Comparison of ENCODE assay signal across 9 cellular contexts in genomic region chr9:79574166-79574565, GRCh38. TPM values are rescaled to one million over a fixed set of nuclear protein-coding genes. Genes with fewer than 3 reads are reported as not detected.
DNase-seq lines count a peak whose midpoint lies in the region; ATAC-seq, FAIRE-seq and TF ChIP-seq lines count a peak whose summit lies in the region.
"Had no signal": no experiment of that assay in that cellular context is flagged by ENCODE, and none has a peak within 500 bp of the region (broad histone marks: within the 10 kb centered on the region; RNA-seq: fewer than 3 reads in every experiment).

No MANE protein-coding gene starts in this region.

- H3K36me3 ChIP-seq in HUES48 (ENCODE audit: control insufficient read depth, insufficient read depth, low read length), result peaks cover 20% of the 10 kb centered on the region
- H3K36me3 ChIP-seq in colonic mucosa, result no peaks in the 10 kb centered on the region

- no peak for TF ChIP-seq CTCF in A549 (IDR thresholded peaks at IDR 0.05)
- no peak for TF ChIP-seq CTCF in colonic mucosa (IDR thresholded peaks at IDR 0.05)

- peak overlapping the region; percentile 94 for H3K4me3 ChIP-seq in A549
- peak overlapping the region; percentile 88 for H3K4me3 ChIP-seq in HUES48 (ENCODE audit: low read depth, low read length)
- H3K4me3 ChIP-seq in colonic mucosa, result peak overlapping the region; percentile 93

- CTCF ChIA-PET in A549 (lab: Yijun Ruan, JAX), result interaction anchor here (0.7 to 1.3 kb wide), 2 partner anchors 10 to 444 kb away, joined by 3 read pairs; no protein-coding TSS in a partner anchor

- H3K27ac ChIP-seq in A549 (peak overlapping the region in 1 of 2 experiments; percentile 92; a peak in 3 of 6 replicates), HUES48 (ENCODE audit: low read depth, low read length) (no peak overlapping the region), colonic mucosa (no peak overlapping the region)

- H3K4me2 ChIP-seq in A549, result peak overlapping the region; percentile 82

- DNase-seq in A549 (ENCODE audit: low read depth in 1 of 2, low spot score in 1 of 2) (no peak), colonic mucosa (no peak), myocyte (ENCODE audit: low read depth) (peak; percentile 29), GM19238 (ENCODE audit: insufficient read length, low spot score) (no peak), NCI-H82 treated with DMSO at 0.1 percent for 48 hours (lab: John Stamatoyannopoulos, UW; ENCODE audit: unreplicated experiment) (no peak)
- DNase-seq: stimulated activated naive CD4-positive, alpha-beta T cell treated with Interleukin-2 at 50 U/mL for 16 hours had no signal

- no peak for TF ChIP-seq RAD21 in A549 (conservative IDR thresholded peaks at IDR 0.05 in 1 of 2, IDR thresholded peaks at IDR 0.05 in 1 of 2)

- POLR2A ChIA-PET in A549 (lab: Yijun Ruan, JAX), result no interaction called here

- H3K9ac ChIP-seq in HUES48 (ENCODE audit: low read depth, low read length) (peak overlapping the region; percentile 79), colonic mucosa (ENCODE audit: low read depth in 2 of 2, low read length in 2 of 2) (peak overlapping the region; percentile 3 to 84)

- 68% methylated on average over 6 of the region's 6 CpGs for whole genome bisulfite sequencing in A549 (ENCODE audit: missing lambda C conversion rate)

- no peak for TF ChIP-seq POLR2A in A549 (IDR thresholded peaks at IDR 0.05; ENCODE audit: low read length)

- FAIRE-seq in A549 (lab: Jason Lieb, UNC), result no peak

- ATAC-seq in A549 (no peak), GM21737 (IDR thresholded peaks at IDR 0.05; ENCODE audit: unreplicated experiment) (no peak), HG03442 (IDR thresholded peaks at IDR 0.05; ENCODE audit: unreplicated experiment) (no peak)

- intact Hi-C loops in colonic mucosa (cut with DNase I), result no loop called here

- H3K27me3 ChIP-seq in HUES48 (ENCODE audit: control insufficient read depth, insufficient read depth, low read length) (no peaks in the 10 kb centered on the region), colonic mucosa (peaks cover 9% of the 10 kb centered on the region)

- no peak for TF ChIP-seq EP300 in A549 (IDR thresholded peaks at IDR 0.05)

- peaks cover 8% of the 10 kb centered on the region; the same call in 2 of the 3 replicates for H3K4me1 ChIP-seq in A549
- H3K4me1 ChIP-seq in HUES48 (ENCODE audit: control insufficient read depth, insufficient read depth, low read length), result peaks cover 27% of the 10 kb centered on the region
- H3K4me1 ChIP-seq in colonic mucosa, result no peaks in the 10 kb centered on the region

- H3K9me3 ChIP-seq in A549, result no peaks in the 10 kb centered on the region
- H3K9me3 ChIP-seq in HUES48 (ENCODE audit: control insufficient read depth, insufficient read depth, low read length), result no peaks in the 10 kb centered on the region
- no peaks in the 10 kb centered on the region for H3K9me3 ChIP-seq in colonic mucosa

TF ChIP-seq in A549, 52 proteins besides CTCF, POLR2A, EP300 and RAD21:
- TF ChIP-seq, protein P1, sequence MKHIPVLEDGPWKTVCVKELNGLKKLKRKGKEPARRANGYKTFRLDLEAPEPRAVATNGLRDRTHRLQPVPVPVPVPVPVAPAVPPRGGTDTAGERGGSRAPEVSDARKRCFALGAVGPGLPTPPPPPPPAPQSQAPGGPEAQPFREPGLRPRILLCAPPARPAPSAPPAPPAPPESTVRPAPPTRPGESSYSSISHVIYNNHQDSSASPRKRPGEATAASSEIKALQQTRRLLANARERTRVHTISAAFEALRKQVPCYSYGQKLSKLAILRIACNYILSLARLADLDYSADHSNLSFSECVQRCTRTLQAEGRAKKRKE (CRISPR knock-in tag; IDR thresholded peaks at IDR 0.05; ENCODE audit: low read depth), result no peak
- TF ChIP-seq ZNF302 (CRISPR knock-in tag; IDR thresholded peaks at IDR 0.05) (no peak), TP53 (CRISPR knock-in tag; IDR thresholded peaks at IDR 0.05) (no peak), FOSL2 (IDR thresholded peaks at IDR 0.05) (no peak), FOSL2 (CRISPR knock-in tag; IDR thresholded peaks at IDR 0.05) (no peak), CHD2 (IDR thresholded peaks at IDR 0.05; ENCODE audit: low read length, partially characterized antibody) (no peak), E2F6 (IDR thresholded peaks at IDR 0.05; ENCODE audit: borderline replicate concordance, low read depth) (no peak), MAFK (IDR thresholded peaks at IDR 0.05; ENCODE audit: partially characterized antibody) (no peak), CEBPB (IDR thresholded peaks at IDR 0.05) (no peak), PBX3 (IDR thresholded peaks at IDR 0.05) (no peak), ESRRA (IDR thresholded peaks at IDR 0.05; ENCODE audit: borderline replicate concordance, low read length) (no peak), RCOR1 (IDR thresholded peaks at IDR 0.05; ENCODE audit: low read depth, low read length) (no peak), ZC3H11A (IDR thresholded peaks at IDR 0.05) (no peak), HEYL (CRISPR knock-in tag; IDR thresholded peaks at IDR 0.05) (no peak), SMC3 (IDR thresholded peaks at IDR 0.05) (no peak), HOXB5 (CRISPR knock-in tag; IDR thresholded peaks at IDR 0.05) (no peak), USF2 (IDR thresholded peaks at IDR 0.05) (no peak)
- TF ChIP-seq, protein P2, sequence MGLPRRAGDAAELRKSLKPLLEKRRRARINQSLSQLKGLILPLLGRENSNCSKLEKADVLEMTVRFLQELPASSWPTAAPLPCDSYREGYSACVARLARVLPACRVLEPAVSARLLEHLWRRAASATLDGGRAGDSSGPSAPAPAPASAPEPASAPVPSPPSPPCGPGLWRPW (IDR thresholded peaks at IDR 0.05), result no peak
- TF ChIP-seq, protein P3, sequence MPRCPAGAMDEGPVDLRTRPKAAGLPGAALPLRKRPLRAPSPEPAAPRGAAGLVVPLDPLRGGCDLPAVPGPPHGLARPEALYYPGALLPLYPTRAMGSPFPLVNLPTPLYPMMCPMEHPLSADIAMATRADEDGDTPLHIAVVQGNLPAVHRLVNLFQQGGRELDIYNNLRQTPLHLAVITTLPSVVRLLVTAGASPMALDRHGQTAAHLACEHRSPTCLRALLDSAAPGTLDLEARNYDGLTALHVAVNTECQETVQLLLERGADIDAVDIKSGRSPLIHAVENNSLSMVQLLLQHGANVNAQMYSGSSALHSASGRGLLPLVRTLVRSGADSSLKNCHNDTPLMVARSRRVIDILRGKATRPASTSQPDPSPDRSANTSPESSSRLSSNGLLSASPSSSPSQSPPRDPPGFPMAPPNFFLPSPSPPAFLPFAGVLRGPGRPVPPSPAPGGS (IDR thresholded peaks at IDR 0.05), result no peak

RNA-seq across cellular contexts. Expression of gene TLE4, which starts 2.4 kb away (rescaled TPM):
- polyA plus RNA-seq in A549 (2011; rRNA removed) (18.3 and 23.1 TPM in 2 replicates), A549 (2017; fragmentation: RNase III; extraction: RNeasy Plus Mini Kit Qiagen cat#74134 plus additional on column Dnase treatment) (14.3 to 16.7 TPM (median 16.1 TPM) in 3 replicates)
- polyA plus RNA-seq in A549 (2012; cell fraction: cytosol; rRNA removed), result 17.4 and 19.6 TPM in 2 replicates
- 29.3 and 31.3 TPM in 2 replicates for polyA plus RNA-seq in A549 (2012; cell fraction: nucleus; rRNA removed)
- polyA minus RNA-seq in A549 (2011; rRNA and poly(A)+ RNA removed), result 41.0 and 41.8 TPM in 2 replicates
- total RNA-seq in colonic mucosa (10 to 100 TPM in 1 of 2 donors, 1 to 10 TPM in 1; 8.0 to 17.6 TPM), myocyte (64.1 and 98.3 TPM in 2 replicates)
- 39.9 TPM for polyA plus RNA-seq in myocyte (2012)
